ENCODE assay signal across 22 cellular contexts in the genomic region with DNA sequence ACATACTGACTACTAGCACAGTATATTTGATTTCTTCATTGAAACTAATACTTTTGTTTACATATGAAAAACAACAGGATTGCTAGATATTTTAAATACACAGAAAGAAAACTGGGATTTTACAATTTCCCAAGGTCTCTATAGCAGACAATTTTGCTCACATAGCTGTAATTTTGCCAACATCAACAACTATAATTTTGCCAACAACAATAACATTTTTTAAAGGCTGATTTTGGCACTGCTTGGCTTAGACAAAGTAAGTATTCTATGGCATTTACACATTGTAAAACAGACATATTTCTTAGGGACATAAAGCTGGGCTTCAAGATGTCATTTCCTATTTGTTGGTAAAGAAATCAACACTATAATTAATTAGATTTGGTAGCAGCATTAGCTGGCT.
"Had no signal": no experiment of that assay in that cellular context is flagged by ENCODE, and none has a peak within 500 bp of the region (broad histone marks: within the 10 kb centered on the region; RNA-seq: fewer than 3 reads in every experiment).

No MANE protein-coding gene starts in this region.

- H3K27ac ChIP-seq: epithelial cell of prostate, left lung, lower lobe of right lung, neural progenitor cell, parathyroid adenoma, sigmoid colon, stomach, thyroid gland had no signal

- H3K27ac Mint-ChIP-seq: endodermal cell; memory B cell; natural killer cell treated with Interleukin-12 subunit alpha and Interleukin-12 subunit beta and Interleukin-15 and Interleukin-18, amount 100 ng/mL, for 72 hours; neural progenitor cell; progenitor cell of endocrine pancreas; stimulated activated effector memory CD8-positive, alpha-beta T cell treated with anti-CD3 and anti-CD28 coated beads, Interleukin-12 subunit alpha, Interleukin-12 subunit beta, amount 100 ng/mL, for 72 hours; type B pancreatic cell had no signal

- H3K9me3 ChIP-seq: left lung, lower lobe of right lung, sigmoid colon, thyroid gland had no signal

- ATAC-seq: esophagus mucosa; left lung; lower lobe of right lung; natural killer cell treated with Interleukin-12 subunit alpha and Interleukin-12 subunit beta and Interleukin-15 and Interleukin-18, amount 100 ng/mL, for 72 hours; stimulated activated effector memory CD8-positive, alpha-beta T cell treated with anti-CD3 and anti-CD28 coated beads, Interleukin-12 subunit alpha, Interleukin-12 subunit beta, amount 100 ng/mL, for 72 hours had no signal

- H3K27me3 Mint-ChIP-seq: memory B cell; natural killer cell treated with Interleukin-12 subunit alpha and Interleukin-12 subunit beta and Interleukin-15 and Interleukin-18, amount 100 ng/mL, for 72 hours; progenitor cell of endocrine pancreas; type B pancreatic cell had no signal

- H3K4me1 Mint-ChIP-seq: endodermal cell; memory B cell; stimulated activated effector memory CD8-positive, alpha-beta T cell treated with anti-CD3 and anti-CD28 coated beads, Interleukin-12 subunit alpha, Interleukin-12 subunit beta, amount 100 ng/mL, for 72 hours had no signal

- H3K27me3 ChIP-seq: left lung, neural progenitor cell, sigmoid colon, stomach, thyroid gland had no signal

- DNase-seq: central memory CD4-positive, alpha-beta T cell; effector CD8-positive, alpha-beta T cell; endodermal cell; foreskin melanocyte; glutamatergic neuron; left lung; lower lobe of right lung; sigmoid colon; stimulated activated CD4-positive, alpha-beta T cell treated with anti-CD3 and anti-CD28 coated beads, Interleukin-2, amount 100 ng/mL, for 24 hours; stimulated activated CD4-positive, alpha-beta T cell treated with anti-CD3 and anti-CD28 coated beads, Interleukin-4, amount 100 ng/mL, for 24 hours; stimulated activated naive CD4-positive, alpha-beta T cell treated with Interleukin-2 at 50 U/mL for 16 hours; stomach; thyroid gland had no signal

- H3K4me3 Mint-ChIP-seq: endodermal cell; memory B cell; natural killer cell treated with Interleukin-12 subunit alpha and Interleukin-12 subunit beta and Interleukin-15 and Interleukin-18, amount 100 ng/mL, for 72 hours; neural progenitor cell; stimulated activated effector memory CD8-positive, alpha-beta T cell treated with anti-CD3 and anti-CD28 coated beads, Interleukin-12 subunit alpha, Interleukin-12 subunit beta, amount 100 ng/mL, for 72 hours; type B pancreatic cell had no signal

- H3K36me3 ChIP-seq: left lung, lower lobe of right lung, neural progenitor cell, sigmoid colon, stomach, thyroid gland had no signal

- H3K36me3 Mint-ChIP-seq: memory B cell; natural killer cell treated with Interleukin-12 subunit alpha and Interleukin-12 subunit beta and Interleukin-15 and Interleukin-18, amount 100 ng/mL, for 72 hours; neural progenitor cell; stimulated activated effector memory CD8-positive, alpha-beta T cell treated with anti-CD3 and anti-CD28 coated beads, Interleukin-12 subunit alpha, Interleukin-12 subunit beta, amount 100 ng/mL, for 72 hours; type B pancreatic cell had no signal

- H3K4me3 ChIP-seq: left lung, lower lobe of right lung, neural progenitor cell, sigmoid colon, stomach, thyroid gland had no signal

- H3K4me1 ChIP-seq: left lung, lower lobe of right lung, parathyroid adenoma, stomach, thyroid gland had no signal

- H3K9me3 Mint-ChIP-seq: neural progenitor cell, type B pancreatic cell had no signal
